Comparison of ENCODE assay signal across 8 cellular contexts in genomic region chr3:28348286-28348636, GRCh38. TPM values are rescaled to one million over a fixed set of nuclear protein-coding genes. Genes with fewer than 3 reads are reported as not detected.
DNase-seq lines count a peak whose midpoint lies in the region; ATAC-seq and TF ChIP-seq lines count a peak whose summit lies in the region.

No MANE protein-coding gene starts in this region.

- H3K4me3 ChIP-seq in SK-N-MC (peak overlapping the region; percentile 84), fibroblast of mammary gland (ENCODE audit: control insufficient read depth, low read depth, low read length) (peak overlapping the region; percentile 90)

- H3K9ac ChIP-seq in SK-N-MC (ENCODE audit: insufficient read length): peak overlapping the region; percentile 86

- no peak for DNase-seq in SK-N-MC (ENCODE audit: low read depth, low spot score)
- peak; percentile 95 for DNase-seq in fibroblast of mammary gland (ENCODE audit: low read depth)
- DNase-seq in omental fat pad (ENCODE audit: low spot score): peak; percentile 79
- DNase-seq in NCI-H1417 treated with DMSO at 0.1 percent for 48 hours (lab: John Stamatoyannopoulos, UW): no peak
- DNase-seq in COR-L47 (lab: John Stamatoyannopoulos, UW): no peak

- H3K27ac ChIP-seq in 22Rv1 (peak overlapping the region; percentile 93), SK-N-MC (peak overlapping the region; percentile 79; the same call in 1 of the 2 replicates)

- H3K36me3 ChIP-seq in SK-N-MC (ENCODE audit: insufficient read depth, low read length): no peaks in the 10 kb centered on the region

- no peaks in the 10 kb centered on the region for H3K9me3 ChIP-seq in SK-N-MC (ENCODE audit: low read depth, low read length)

- TF ChIP-seq CTCF in 22Rv1 (IDR thresholded peaks at IDR 0.05) (no peak), fibroblast of mammary gland (conservative IDR thresholded peaks at IDR 0.05; ENCODE audit: control insufficient read depth, insufficient read depth, low read depth, low read length) (no peak), omental fat pad (IDR thresholded peaks at IDR 0.05) (no peak)

- ATAC-seq in GM18873 (IDR thresholded peaks at IDR 0.05; ENCODE audit: low FRiP score, unreplicated experiment) (peak; percentile 74), omental fat pad (ENCODE audit: low FRiP score) (peak; percentile 96), HG02588 (IDR thresholded peaks at IDR 0.05; ENCODE audit: unreplicated experiment) (no peak)

RNA-seq across cellular contexts. Expression of gene ZCWPW2, which starts 0.3 kb away (rescaled TPM):
- under 1 TPM in 2 of 4 donors, not detected in 2; 0.25 to 0.74 TPM for total RNA-seq in omental fat pad

RNA-seq across cellular contexts. Expression of gene AZI2, which starts 0.4 kb away (rescaled TPM):
- 100 to 1,000 TPM in 2 of 4 donors, 10 to 100 TPM in 2; 82.0 to 153 (median 114) TPM for total RNA-seq in omental fat pad

Comparison
In these comparisons a context has a peak if more than half of its experiments do, and no peak if none do; other contexts are left out.
1. DNase-seq: peak in fibroblast of mammary gland (single experiment) and omental fat pad (single experiment); none in SK-N-MC (single experiment), NCI-H1417 treated with DMSO at 0.1 percent for 48 hours (single experiment) and COR-L47 (single experiment).